In genomic region chr9:75096796-75097195, GRCh38 we compare ENCODE assay signal across 13 cellular contexts.
"Had no signal": no experiment of that assay in that cellular context is flagged by ENCODE, and none has a peak within 500 bp of the region (broad histone marks: within the 10 kb centered on the region; RNA-seq: fewer than 3 reads in every experiment).

No MANE protein-coding gene starts in this region.

- H3K27ac ChIP-seq: heart left ventricle, left ventricle myocardium inferior, neural progenitor cell, pancreas, thyroid gland had no signal

- H3K4me3 ChIP-seq: heart left ventricle, left ventricle myocardium inferior, neural progenitor cell, pancreas, thyroid gland had no signal

- H3K9me3 ChIP-seq: heart left ventricle, left ventricle myocardium inferior, pancreas, thyroid gland had no signal

- DNase-seq: activated CD4-positive, alpha-beta T cell treated with anti-CD3 and anti-CD28 coated beads, Interleukin-2, amount 10 ng/mL, durations not matched to agents 7 days and 5 days; activated CD4-positive, CD25-positive, alpha-beta regulatory T cell; activated CD8-positive, alpha-beta memory T cell treated with anti-CD3 and anti-CD28 coated beads for 24 hours; activated naive CD4-positive, alpha-beta T cell treated with anti-CD3 and anti-CD28 coated beads, Interleukin-2, amount 50 U/mL, for 16 hours; amniotic stem cell; dermis blood vessel endothelial cell; endodermal cell; heart left ventricle; kidney; left ventricle myocardium inferior; pancreas; thyroid gland had no signal

- H3K36me3 ChIP-seq: heart left ventricle, left ventricle myocardium inferior, neural progenitor cell, pancreas, thyroid gland had no signal

- H3K27me3 ChIP-seq: heart left ventricle, neural progenitor cell, pancreas, thyroid gland had no signal
